In the genomic region with DNA sequence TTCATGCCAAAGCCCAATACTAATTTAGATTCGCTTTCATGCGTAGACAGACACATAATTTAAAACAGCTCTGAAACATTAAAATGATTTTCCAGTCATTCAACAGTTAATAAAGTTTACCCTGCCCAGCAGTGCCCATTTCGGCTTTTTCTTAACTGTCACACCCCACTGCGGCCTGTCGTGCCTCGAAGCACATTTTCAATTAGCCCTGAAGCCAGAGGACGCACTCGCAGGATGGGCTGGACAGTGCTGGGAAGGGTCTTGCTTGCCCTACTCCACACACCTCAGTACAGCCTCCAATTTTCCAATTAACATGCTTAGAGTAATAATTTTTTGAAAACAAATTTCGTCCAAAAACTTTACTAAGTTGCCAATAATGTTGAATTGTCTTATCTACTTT, we compare ENCODE assay signal across 17 cellular contexts. TPM values are rescaled to one million over a fixed set of nuclear protein-coding genes. Genes with fewer than 3 reads are reported as not detected.
DNase-seq lines count a peak whose midpoint lies in the region; ATAC-seq and TF ChIP-seq lines count a peak whose summit lies in the region.
"Had no signal": no experiment of that assay in that cellular context is flagged by ENCODE, and none has a peak within 500 bp of the region (broad histone marks: within the 10 kb centered on the region; RNA-seq: fewer than 3 reads in every experiment).

No MANE protein-coding gene starts in this region.

- H4K20me1 ChIP-seq in Karpas-422 (ENCODE audit: insufficient read depth, low read depth, low read length): peaks cover 19% of the 10 kb centered on the region

- no peaks in the 10 kb centered on the region for H3K27me3 ChIP-seq in CD8-positive, alpha-beta T cell (ENCODE audit: insufficient read depth, low read length)
- no peaks in the 10 kb centered on the region for H3K27me3 ChIP-seq in Karpas-422 (ENCODE audit: low read length)
- H3K27me3 ChIP-seq: gastroesophageal sphincter had no signal

- no peak for DNase-seq in CD8-positive, alpha-beta T cell
- DNase-seq in Karpas-422: no peak
- no peak for DNase-seq in activated T-helper 2 cell treated with anti-CD3 and anti-CD28 coated beads, Interferon-gamma antibody, Interleukin-2, Interleukin-4, amounts not matched to agents 10 μg/mL and 5 μg/mL and 100 μg/mL, durations not matched to agents 14 hours and 24 hours and 36 hours (ENCODE audit: low spot score)
- no peak for DNase-seq in naive B cell
- DNase-seq in cerebellum (ENCODE audit: low spot score): no peak
- no peak for DNase-seq in NCI-H2227 (lab: John Stamatoyannopoulos, UW; ENCODE audit: unreplicated experiment)
- DNase-seq: DMS79; IMR-90; mesenchymal stem cell; NCI-H1092 treated with DMSO at 0.1 percent for 48 hours; NCI-H2171 treated with DMSO at 0.1 percent for 48 hours; NK-92 treated with Interleukin-12 subunit alpha and Interleukin-12 subunit beta, amount 100 ng/mL, for 24 hours; nucleus accumbens; SHP77 treated with DMSO at 0.1 percent for 48 hours had no signal

- H3K9me3 Mint-ChIP-seq in CD8-positive, alpha-beta T cell: no peaks in the 10 kb centered on the region
- H3K9me3 Mint-ChIP-seq in activated T-helper 2 cell treated with anti-CD3 and anti-CD28 coated beads, Interferon-gamma antibody, Interleukin-2, Interleukin-4, amounts not matched to agents 10 μg/mL and 5 μg/mL and 100 μg/mL, durations not matched to agents 14 hours and 24 hours and 36 hours: no peaks in the 10 kb centered on the region
- peaks cover 0 to 8% (median 0%) of the 10 kb centered on the region in 7 donors for H3K9me3 Mint-ChIP-seq in naive B cell

- CTCF ChIA-PET in CD8-positive, alpha-beta T cell (lab: Charles Lee): interaction anchor here (1.5 kb wide), 1 partner anchor 10 kb away, joined by 5 read pairs; no protein-coding TSS in a partner anchor

- intact Hi-C loops in CD8-positive, alpha-beta T cell (cut with DNase I, micrococcal nuclease): loop anchor here in 1 of 2 experiments (2.0 kb wide), 1 partner anchor 112 kb away; a partner anchor contains a TSS
- intact Hi-C loops in activated T-helper 2 cell treated with anti-CD3 and anti-CD28 coated beads, Interferon-gamma antibody, Interleukin-2, Interleukin-4, amounts not matched to agents 10 μg/mL and 5 μg/mL and 100 μg/mL, durations not matched to agents 14 hours and 24 hours and 36 hours (cut with micrococcal nuclease): no loop called here

- TF ChIP-seq CTCF in CD8-positive, alpha-beta T cell (IDR thresholded peaks at IDR 0.05): no peak

- H3K9me3 ChIP-seq in CD8-positive, alpha-beta T cell (ENCODE audit: low read length): no peaks in the 10 kb centered on the region
- H3K9me3 ChIP-seq in Karpas-422 (ENCODE audit: low read length): no peaks in the 10 kb centered on the region
- H3K9me3 ChIP-seq: gastroesophageal sphincter had no signal

- no peaks in the 10 kb centered on the region for H3K36me3 Mint-ChIP-seq in CD8-positive, alpha-beta T cell
- H3K36me3 Mint-ChIP-seq in activated T-helper 2 cell treated with anti-CD3 and anti-CD28 coated beads, Interferon-gamma antibody, Interleukin-2, Interleukin-4, amounts not matched to agents 10 μg/mL and 5 μg/mL and 100 μg/mL, durations not matched to agents 14 hours and 24 hours and 36 hours (ENCODE audit: low read depth): peaks cover 4% of the 10 kb centered on the region
- H3K36me3 Mint-ChIP-seq in naive B cell: peaks cover 5 to 6% of the 10 kb centered on the region in 2 donors

- H3K9me2 ChIP-seq in Karpas-422 (replicated peaks; ENCODE audit: insufficient read depth, low read length): no peaks in the 10 kb centered on the region

- H3K27ac ChIP-seq in CD8-positive, alpha-beta T cell (ENCODE audit: low read depth, low read length): peak overlapping the region; percentile 33
- H3K27ac ChIP-seq in Karpas-422 (ENCODE audit: low read length): peak overlapping the region; percentile 73
- H3K27ac ChIP-seq: gastroesophageal sphincter had no signal

- ATAC-seq in CD8-positive, alpha-beta T cell: no peak
- no peak for ATAC-seq in naive B cell (ENCODE audit: low read depth in 2 of 2)
- ATAC-seq in GM18870 (IDR thresholded peaks at IDR 0.05; ENCODE audit: unreplicated experiment): no peak
- ATAC-seq: gastroesophageal sphincter had no signal

- H3K79me2 ChIP-seq in Karpas-422 (ENCODE audit: low read length): peaks cover 98% of the 10 kb centered on the region

- H3K36me3 ChIP-seq in CD8-positive, alpha-beta T cell (ENCODE audit: insufficient read depth, low read length): no peaks in the 10 kb centered on the region
- H3K36me3 ChIP-seq in Karpas-422 (ENCODE audit: insufficient read depth, low read length): no peaks in the 10 kb centered on the region
- H3K36me3 ChIP-seq: gastroesophageal sphincter, HAP-1 had no signal

- peak overlapping the region; percentile 94 for H3K27ac Mint-ChIP-seq in CD8-positive, alpha-beta T cell
- H3K27ac Mint-ChIP-seq in activated T-helper 2 cell treated with anti-CD3 and anti-CD28 coated beads, Interferon-gamma antibody, Interleukin-2, Interleukin-4, amounts not matched to agents 10 μg/mL and 5 μg/mL and 100 μg/mL, durations not matched to agents 14 hours and 24 hours and 36 hours: peak overlapping the region; percentile 3
- peak overlapping the region; percentile 88 to 96 (median 93) for H3K27ac Mint-ChIP-seq in naive B cell

- H2AFZ ChIP-seq in Karpas-422 (ENCODE audit: low read length): no peak overlapping the region

- peaks cover 44% of the 10 kb centered on the region for H3K4me1 ChIP-seq in CD8-positive, alpha-beta T cell (ENCODE audit: insufficient read depth, low read length)
- H3K4me1 ChIP-seq in Karpas-422 (ENCODE audit: low read length): peaks cover 38% of the 10 kb centered on the region
- H3K4me1 ChIP-seq: HAP-1 had no signal

- no peak overlapping the region for H3K9ac ChIP-seq in Karpas-422 (ENCODE audit: low read length)

- H3K27me3 Mint-ChIP-seq in CD8-positive, alpha-beta T cell (ENCODE audit: low read depth): no peaks in the 10 kb centered on the region
- no peaks in the 10 kb centered on the region for H3K27me3 Mint-ChIP-seq in activated T-helper 2 cell treated with anti-CD3 and anti-CD28 coated beads, Interferon-gamma antibody, Interleukin-2, Interleukin-4, amounts not matched to agents 10 μg/mL and 5 μg/mL and 100 μg/mL, durations not matched to agents 14 hours and 24 hours and 36 hours (ENCODE audit: low read depth)
- no peaks in the 10 kb centered on the region for H3K27me3 Mint-ChIP-seq in naive B cell

- H3K4me2 ChIP-seq in Karpas-422 (ENCODE audit: low read depth, low read length, poor library complexity, severe bottlenecking): no peak overlapping the region

- peaks cover 65% of the 10 kb centered on the region for H3K4me1 Mint-ChIP-seq in CD8-positive, alpha-beta T cell (ENCODE audit: low read depth)
- peaks cover 32% of the 10 kb centered on the region for H3K4me1 Mint-ChIP-seq in activated T-helper 2 cell treated with anti-CD3 and anti-CD28 coated beads, Interferon-gamma antibody, Interleukin-2, Interleukin-4, amounts not matched to agents 10 μg/mL and 5 μg/mL and 100 μg/mL, durations not matched to agents 14 hours and 24 hours and 36 hours (ENCODE audit: low read depth)
- H3K4me1 Mint-ChIP-seq in naive B cell: peaks cover 50 to 77% (median 68%) of the 10 kb centered on the region in 3 donors

- POLR2A ChIA-PET in CD8-positive, alpha-beta T cell (lab: Charles Lee): interaction anchor here (0.6 to 1.7 kb wide), 3 partner anchors 9 to 91 kb away, joined by 4 to 7 read pairs (median 4); a partner anchor contains a TSS

- H3K4me3 ChIP-seq in CD8-positive, alpha-beta T cell (ENCODE audit: low read depth, low read length): no peak overlapping the region
- H3K4me3 ChIP-seq in Karpas-422 (ENCODE audit: low read length): no peak overlapping the region
- H3K4me3 ChIP-seq: gastroesophageal sphincter, HAP-1 had no signal

- peak overlapping the region; percentile 49 for H3K4me3 Mint-ChIP-seq in CD8-positive, alpha-beta T cell
- H3K4me3 Mint-ChIP-seq in activated T-helper 2 cell treated with anti-CD3 and anti-CD28 coated beads, Interferon-gamma antibody, Interleukin-2, Interleukin-4, amounts not matched to agents 10 μg/mL and 5 μg/mL and 100 μg/mL, durations not matched to agents 14 hours and 24 hours and 36 hours (ENCODE audit: low read depth): no peak overlapping the region
- peak overlapping the region in 7 of 8 donors; percentile 38 to 84 (median 61) for H3K4me3 Mint-ChIP-seq in naive B cell

RNA-seq across cellular contexts. Expression of a gene that starts 35.3 kb away (rescaled TPM):
- 10 to 100 TPM in 1 of 2 experiments, 1 to 10 TPM in 1; 9.8 to 14.1 TPM for total RNA-seq in CD8-positive, alpha-beta T cell
- total RNA-seq in Karpas-422 (2014; rRNA removed; shearing (Covaris generic); ENCODE audit: low replicate concordance): 19.5 and 19.7 TPM in 2 replicates
- 23.6 and 26.9 TPM in 2 replicates for total RNA-seq in activated T-helper 2 cell treated with anti-CD3 and anti-CD28 coated beads, Interferon-gamma antibody, Interleukin-2, Interleukin-4, amounts not matched to agents 10 μg/mL and 5 μg/mL and 100 μg/mL, durations not matched to agents 14 hours and 24 hours and 36 hours
- polyA plus RNA-seq in naive B cell (ENCODE audit: low read depth in 6 of 6): 1 to 10 TPM; 1.3 to 4.2 (median 1.8) TPM
- 18.1 TPM for total RNA-seq in cerebellum

Comparison
In these comparisons a context has a peak if more than half of its experiments do, and no peak if none do; other contexts are left out.
1. H3K27ac Mint-ChIP-seq: peak in every context shown above with its lines; median percentile 94 in CD8-positive, alpha-beta T cell; 93 in naive B cell; 3 in activated T-helper 2 cell treated with anti-CD3 and anti-CD28 coated beads, Interferon-gamma antibody, Interleukin-2, Interleukin-4, amounts not matched to agents 10 μg/mL and 5 μg/mL and 100 μg/mL, durations not matched to agents 14 hours and 24 hours and 36 hours.